In genomic region chr2:25788457-25788856, GRCh38 we compare ENCODE assay signal across 21 cellular contexts.
DNase-seq lines count a peak whose midpoint lies in the region; ATAC-seq and TF ChIP-seq lines count a peak whose summit lies in the region.
"Had no signal": no experiment of that assay in that cellular context is flagged by ENCODE, and none has a peak within 500 bp of the region (broad histone marks: within the 10 kb centered on the region; RNA-seq: fewer than 3 reads in every experiment).

No MANE protein-coding gene starts in this region.

- H3K27ac ChIP-seq in hepatocyte, result no peak overlapping the region

- peak overlapping the region; percentile 54 for H3K27ac Mint-ChIP-seq in activated T-cell treated with anti-CD3 and anti-CD28 coated beads, Interleukin-2, amount 50 U/mL, for 72 hours
- peak overlapping the region; percentile 13 to 34 for H3K27ac Mint-ChIP-seq in T-cell
- H3K27ac Mint-ChIP-seq in activated naive CD8-positive, alpha-beta T cell treated with anti-CD3 and anti-CD28 coated beads, Interleukin-2, amount 50 U/mL, for 24 hours, result peak overlapping the region; percentile 78
- H3K27ac Mint-ChIP-seq in stimulated activated naive CD8-positive, alpha-beta T cell treated with anti-CD3 and anti-CD28 coated beads, Interleukin-15, amount 100 ng/mL, for 72 hours, result no peak overlapping the region
- H3K27ac Mint-ChIP-seq: CD14-positive monocyte, GM23338 had no signal

- H3K4me1 ChIP-seq in hepatocyte (ENCODE audit: insufficient read depth), result no peaks in the 10 kb centered on the region

- no peak for TF ChIP-seq CTCF in hepatocyte (IDR thresholded peaks at IDR 0.05; ENCODE audit: poor library complexity)

- POLR2A ChIA-PET in T-cell (lab: Charles Lee), result interaction anchor here in 1 of 2 donors (0.8 kb wide), 1 partner anchor 11 kb away, joined by 5 read pairs; no protein-coding TSS in a partner anchor

- no peaks in the 10 kb centered on the region for H3K9me2 ChIP-seq in hepatocyte (replicated peaks; ENCODE audit: insufficient read depth)

- H3K36me3 ChIP-seq in hepatocyte (replicated peaks; ENCODE audit: insufficient read depth, low read depth), result no peaks in the 10 kb centered on the region

- no peak overlapping the region for H3K4me2 ChIP-seq in hepatocyte
- H3K4me2 ChIP-seq: GM23338 had no signal

- H3K27me3 Mint-ChIP-seq in activated T-cell treated with anti-CD3 and anti-CD28 coated beads, Interleukin-2, amount 50 U/mL, for 72 hours (ENCODE audit: low read depth), result no peaks in the 10 kb centered on the region
- no peaks in the 10 kb centered on the region for H3K27me3 Mint-ChIP-seq in T-cell
- H3K27me3 Mint-ChIP-seq in activated naive CD8-positive, alpha-beta T cell treated with anti-CD3 and anti-CD28 coated beads, Interleukin-2, amount 50 U/mL, for 24 hours, result no peaks in the 10 kb centered on the region
- no peaks in the 10 kb centered on the region for H3K27me3 Mint-ChIP-seq in stimulated activated naive CD8-positive, alpha-beta T cell treated with anti-CD3 and anti-CD28 coated beads, Interleukin-15, amount 100 ng/mL, for 72 hours

- no peak overlapping the region for H2AFZ ChIP-seq in hepatocyte
- H2AFZ ChIP-seq: GM23338 had no signal

- H3K27me3 ChIP-seq in hepatocyte, result no peaks in the 10 kb centered on the region

- H3K9me3 Mint-ChIP-seq in activated T-cell treated with anti-CD3 and anti-CD28 coated beads, Interleukin-2, amount 50 U/mL, for 72 hours, result no peaks in the 10 kb centered on the region
- no peaks in the 10 kb centered on the region for H3K9me3 Mint-ChIP-seq in T-cell
- no peaks in the 10 kb centered on the region for H3K9me3 Mint-ChIP-seq in activated naive CD8-positive, alpha-beta T cell treated with anti-CD3 and anti-CD28 coated beads, Interleukin-2, amount 50 U/mL, for 24 hours
- H3K9me3 Mint-ChIP-seq in stimulated activated naive CD8-positive, alpha-beta T cell treated with anti-CD3 and anti-CD28 coated beads, Interleukin-15, amount 100 ng/mL, for 72 hours, result no peaks in the 10 kb centered on the region
- H3K9me3 Mint-ChIP-seq: GM23338 had no signal

- H3K4me3 Mint-ChIP-seq in activated T-cell treated with anti-CD3 and anti-CD28 coated beads, Interleukin-2, amount 50 U/mL, for 72 hours, result peak overlapping the region in 1 of 2 donors; percentile 23
- no peak overlapping the region for H3K4me3 Mint-ChIP-seq in T-cell
- H3K4me3 Mint-ChIP-seq in activated naive CD8-positive, alpha-beta T cell treated with anti-CD3 and anti-CD28 coated beads, Interleukin-2, amount 50 U/mL, for 24 hours, result peak overlapping the region; percentile 33
- H3K4me3 Mint-ChIP-seq in stimulated activated naive CD8-positive, alpha-beta T cell treated with anti-CD3 and anti-CD28 coated beads, Interleukin-15, amount 100 ng/mL, for 72 hours, result peak overlapping the region; percentile 35 to 61
- H3K4me3 Mint-ChIP-seq: CD14-positive monocyte, GM23338 had no signal

- peaks cover 47% of the 10 kb centered on the region for H3K4me1 Mint-ChIP-seq in activated T-cell treated with anti-CD3 and anti-CD28 coated beads, Interleukin-2, amount 50 U/mL, for 72 hours (ENCODE audit: low read depth)
- peaks cover 42 to 53% (median 44%) of the 10 kb centered on the region in 3 donors for H3K4me1 Mint-ChIP-seq in T-cell
- peaks cover 57% of the 10 kb centered on the region for H3K4me1 Mint-ChIP-seq in activated naive CD8-positive, alpha-beta T cell treated with anti-CD3 and anti-CD28 coated beads, Interleukin-2, amount 50 U/mL, for 24 hours
- peaks cover 57% of the 10 kb centered on the region for H3K4me1 Mint-ChIP-seq in stimulated activated naive CD8-positive, alpha-beta T cell treated with anti-CD3 and anti-CD28 coated beads, Interleukin-15, amount 100 ng/mL, for 72 hours
- H3K4me1 Mint-ChIP-seq: CD14-positive monocyte, GM23338 had no signal

- CTCF ChIA-PET in T-cell (lab: Charles Lee), result no interaction called here

- no peak for DNase-seq in activated T-cell treated with anti-CD3 and anti-CD28 coated beads, Interleukin-2, amount 50 U/mL, for 72 hours
- no peak for DNase-seq in activated T-cell treated with anti-CD3 and anti-CD28 coated beads, Interleukin-2, amount 50 U/mL, for 1 hour
- DNase-seq in T-cell, result no peak
- no peak for DNase-seq in activated naive CD8-positive, alpha-beta T cell treated with anti-CD3 and anti-CD28 coated beads, Interleukin-2, amount 50 U/mL, for 24 hours
- DNase-seq in stimulated activated naive CD8-positive, alpha-beta T cell treated with anti-CD3 and anti-CD28 coated beads, Interleukin-15, amount 100 ng/mL, for 72 hours, result no peak
- DNase-seq in hepatocyte (ENCODE audit: low spot score), result no peak
- DNase-seq: ACHN, AML-193, Calu3, IMR-90, Karpas-422, MM.1S, NCI-H1092 treated with DMSO at 0.1 percent for 48 hours, NCI-H1694, NCI-H2107, NCI-H2227 treated with DMSO at 0.1 percent for 48 hours, NCI-H524 had no signal

- ATAC-seq in activated T-cell treated with anti-CD3 and anti-CD28 coated beads, Interleukin-2, amount 50 U/mL, for 72 hours (replicated peaks in 1 of 2), result peak in 1 of 2 donors; percentile 54
- no peak for ATAC-seq in T-cell (replicated peaks in 1 of 4)
- peak; percentile 73 for ATAC-seq in activated naive CD8-positive, alpha-beta T cell treated with anti-CD3 and anti-CD28 coated beads, Interleukin-2, amount 50 U/mL, for 24 hours
- ATAC-seq in stimulated activated naive CD8-positive, alpha-beta T cell treated with anti-CD3 and anti-CD28 coated beads, Interleukin-15, amount 100 ng/mL, for 72 hours, result peak; percentile 84
- ATAC-seq in GM18861 (IDR thresholded peaks at IDR 0.05; ENCODE audit: unreplicated experiment), result no peak
- ATAC-seq: GM23338, HCT116 had no signal

- no peaks in the 10 kb centered on the region for H4K20me1 ChIP-seq in hepatocyte (ENCODE audit: insufficient read depth, poor library complexity, severe bottlenecking)

- WGBS in hepatocyte (ENCODE audit: low lambda C conversion rate, missing lambda C conversion rate), result 99% methylated on average over 3 of the region's 3 CpGs

- peaks cover 3% of the 10 kb centered on the region for H3K79me2 ChIP-seq in hepatocyte

- H3K9me3 ChIP-seq in hepatocyte (ENCODE audit: low read depth), result no peaks in the 10 kb centered on the region

- peaks cover 7 to 17% of the 10 kb centered on the region in 2 donors for H3K36me3 Mint-ChIP-seq in activated T-cell treated with anti-CD3 and anti-CD28 coated beads, Interleukin-2, amount 50 U/mL, for 72 hours (ENCODE audit: insufficient read depth in 2 of 2)
- peaks cover 29% of the 10 kb centered on the region for H3K36me3 Mint-ChIP-seq in T-cell
- H3K36me3 Mint-ChIP-seq in activated naive CD8-positive, alpha-beta T cell treated with anti-CD3 and anti-CD28 coated beads, Interleukin-2, amount 50 U/mL, for 24 hours (ENCODE audit: low read depth), result peaks cover 47% of the 10 kb centered on the region

- no peak overlapping the region for H3K4me3 ChIP-seq in hepatocyte
- H3K4me3 ChIP-seq: GM23338 had no signal

Comparison
In these comparisons a context has a peak if more than half of its experiments do, and no peak if none do; other contexts are left out.
1. ATAC-seq: peak in activated naive CD8-positive, alpha-beta T cell treated with anti-CD3 and anti-CD28 coated beads, Interleukin-2, amount 50 U/mL, for 24 hours (single experiment) and stimulated activated naive CD8-positive, alpha-beta T cell treated with anti-CD3 and anti-CD28 coated beads, Interleukin-15, amount 100 ng/mL, for 72 hours (single experiment); none in T-cell (0 of 4) and GM18861 (single experiment).
2. H3K27ac Mint-ChIP-seq: peak in activated T-cell treated with anti-CD3 and anti-CD28 coated beads, Interleukin-2, amount 50 U/mL, for 72 hours (single experiment), T-cell (2 of 2) and activated naive CD8-positive, alpha-beta T cell treated with anti-CD3 and anti-CD28 coated beads, Interleukin-2, amount 50 U/mL, for 24 hours (single experiment); none in stimulated activated naive CD8-positive, alpha-beta T cell treated with anti-CD3 and anti-CD28 coated beads, Interleukin-15, amount 100 ng/mL, for 72 hours (0 of 2).
3. H3K4me3 Mint-ChIP-seq: peak in activated naive CD8-positive, alpha-beta T cell treated with anti-CD3 and anti-CD28 coated beads, Interleukin-2, amount 50 U/mL, for 24 hours (single experiment) and stimulated activated naive CD8-positive, alpha-beta T cell treated with anti-CD3 and anti-CD28 coated beads, Interleukin-15, amount 100 ng/mL, for 72 hours (2 of 2); none in T-cell (0 of 3).